In the genomic region with DNA sequence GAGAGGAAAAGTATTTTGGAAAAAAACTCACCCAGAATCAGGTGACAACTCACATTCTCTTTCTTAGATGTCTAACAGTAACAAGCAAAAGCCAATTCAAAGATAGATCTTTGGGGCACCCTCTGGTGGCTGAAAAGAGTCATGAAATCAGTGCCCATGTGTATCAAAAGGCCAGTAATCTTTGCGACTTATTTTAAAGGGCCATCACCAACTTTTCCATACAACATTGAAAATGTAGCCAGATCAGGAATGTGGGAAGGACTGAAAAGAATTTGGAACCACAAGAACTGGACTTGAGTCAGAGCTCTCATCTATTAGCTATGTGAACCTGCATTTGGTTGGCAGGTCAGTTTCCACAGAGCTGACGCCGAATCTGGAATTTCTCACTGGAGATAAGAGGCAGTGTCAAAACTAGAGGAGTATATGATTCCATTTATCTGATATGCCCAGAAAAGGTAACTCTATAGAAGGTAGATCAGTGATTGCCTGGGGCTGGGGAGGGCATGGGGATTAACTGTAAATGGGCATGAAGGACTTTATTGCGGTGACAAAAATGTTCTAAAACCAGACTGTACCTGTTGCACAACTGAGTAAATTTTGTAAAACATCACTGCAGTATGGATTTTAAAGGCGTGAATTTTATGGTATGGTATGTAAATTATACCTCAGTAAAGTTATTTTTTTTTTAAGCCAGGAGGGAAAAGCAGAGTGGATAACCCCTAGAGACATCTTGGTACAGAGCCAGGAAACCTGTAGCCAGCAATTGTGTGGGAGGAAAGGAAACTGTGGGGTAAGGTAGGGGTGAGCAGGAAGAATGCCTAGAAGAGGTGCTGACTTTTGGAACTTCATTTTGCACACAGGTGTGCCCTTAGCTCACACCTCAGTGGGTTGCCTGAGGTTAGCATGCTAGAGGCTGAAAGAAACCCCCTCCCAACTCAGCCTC, we compare ENCODE assay signal across 8 cellular contexts.
DNase-seq lines count a peak whose midpoint lies in the region; ATAC-seq lines count a peak whose summit lies in the region.

No MANE protein-coding gene starts in this region.

- DNase-seq in Ammon's horn (ENCODE audit: low spot score) (peak; percentile 83), NCI-H524 treated with DMSO at 0.1 percent for 48 hours (lab: John Stamatoyannopoulos, UW) (peak; percentile 15), dermis blood vessel endothelial cell (peak; percentile 85), lung microvascular endothelial cell (ENCODE audit: low read depth in 2 of 2) (peak; percentile 71 to 89)
- DNase-seq in activated CD4-positive, alpha-beta T cell treated with anti-CD3 and anti-CD28 coated beads for 4 hours: peak; percentile 52 to 69
- DNase-seq in stimulated activated CD8-positive, alpha-beta memory T cell treated with anti-CD3 and anti-CD28 coated beads, Interleukin-7, amount 100 ng/mL, for 24 hours (ENCODE audit: low read depth): peak; percentile 27

- ATAC-seq in GM18907 (IDR thresholded peaks at IDR 0.05; ENCODE audit: unreplicated experiment): peak; percentile 90
- peak; percentile 90 for ATAC-seq in HG03378 (IDR thresholded peaks at IDR 0.05; ENCODE audit: unreplicated experiment)

Comparison
In these comparisons a context has a peak if more than half of its experiments do, and no peak if none do; other contexts are left out.
1. Peak in every context shown above with its lines: DNase-seq and ATAC-seq.
2. DNase-seq: peak in every context shown above with its lines; median percentile 85 in dermis blood vessel endothelial cell; 83 in Ammon's horn; 80 in lung microvascular endothelial cell; 60 in activated CD4-positive, alpha-beta T cell treated with anti-CD3 and anti-CD28 coated beads for 4 hours; 27 in stimulated activated CD8-positive, alpha-beta memory T cell treated with anti-CD3 and anti-CD28 coated beads, Interleukin-7, amount 100 ng/mL, for 24 hours; 15 in NCI-H524 treated with DMSO at 0.1 percent for 48 hours.